Comparison of ENCODE assay signal across 17 cellular contexts in the genomic region with DNA sequence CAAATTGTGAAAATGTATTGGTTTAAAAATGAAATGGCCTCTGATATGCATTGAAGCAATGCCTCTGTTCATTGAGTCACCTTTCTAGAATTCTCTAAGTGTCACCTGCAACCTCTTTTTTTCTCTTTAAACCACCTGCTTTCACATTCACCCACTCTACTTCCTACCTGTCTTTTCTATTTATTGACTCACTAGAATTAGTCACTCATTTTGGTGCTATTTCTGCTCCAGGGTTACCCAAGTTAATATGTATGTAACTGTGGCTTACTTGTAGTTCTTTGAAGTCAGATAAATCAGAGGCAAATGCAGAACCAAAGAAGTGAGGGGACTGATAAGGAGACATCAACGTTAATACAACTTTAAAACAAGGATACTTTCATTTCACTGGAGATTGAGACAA.
A peak's percentile ranks its signal among the peaks of the same experiment; 100 is the strongest.
DNase-seq lines count a peak whose midpoint lies in the region; ATAC-seq and TF ChIP-seq lines count a peak whose summit lies in the region.
"Had no signal": no experiment of that assay in that cellular context is flagged by ENCODE, and none has a peak within 500 bp of the region (broad histone marks: within the 10 kb centered on the region; RNA-seq: fewer than 3 reads in every experiment).

No MANE protein-coding gene starts in this region.

- H3K27me3 ChIP-seq in left lung = no peaks in the 10 kb centered on the region
- H3K27me3 ChIP-seq: BLaER1 treated with 17β-estradiol and CSF1 and Interleukin-3, amounts not matched to agents 10 nM and 100 nM had no signal

- H3K4me1 ChIP-seq in left lung = no peaks in the 10 kb centered on the region
- H3K4me1 ChIP-seq: A549; BLaER1 treated with 17β-estradiol and CSF1 and Interleukin-3, amounts not matched to agents 10 nM and 100 nM had no signal

- intact Hi-C loops in left lung (cut with DNase I) = no loop called here

- no peaks in the 10 kb centered on the region for H3K36me3 ChIP-seq in left lung
- H3K36me3 ChIP-seq: BLaER1 treated with 17β-estradiol and CSF1 and Interleukin-3, amounts not matched to agents 10 nM and 100 nM had no signal

- TF ChIP-seq CTCF in left lung (IDR thresholded peaks at IDR 0.05) = no peak

- no peak overlapping the region for H3K27ac ChIP-seq in left lung
- H3K27ac ChIP-seq: A549; BLaER1 treated with 17β-estradiol and CSF1 and Interleukin-3, amounts not matched to agents 10 nM and 100 nM; HL-60 had no signal

- H3K4me3 ChIP-seq in left lung = no peak overlapping the region
- H3K4me3 ChIP-seq: A549; BLaER1 treated with 17β-estradiol and CSF1 and Interleukin-3, amounts not matched to agents 10 nM and 100 nM had no signal

- DNase-seq in left lung (no peak), retina (no peak), HK-2 (ENCODE audit: unreplicated experiment) (no peak), NCI-H187 (lab: John Stamatoyannopoulos, UW) (no peak)
- DNase-seq in effector CD8-positive, alpha-beta T cell (lab: John Stamatoyannopoulos, UW) = no peak
- DNase-seq: Kasumi-1; NCI-H187 treated with DMSO at 0.1 percent for 48 hours; NCI-H69; NK-92 treated with Interleukin-12 subunit alpha and Interleukin-12 subunit beta, amount 100 ng/mL, for 24 hours; SHP77 had no signal

- no peaks in the 10 kb centered on the region for H3K9me3 ChIP-seq in left lung
- H3K9me3 ChIP-seq: A549; BLaER1 treated with 17β-estradiol and CSF1 and Interleukin-3, amounts not matched to agents 10 nM and 100 nM had no signal

- ATAC-seq in GM18873 (IDR thresholded peaks at IDR 0.05; ENCODE audit: low FRiP score, unreplicated experiment) (peak; percentile 63), GM21786 (IDR thresholded peaks at IDR 0.05; ENCODE audit: unreplicated experiment) (peak; percentile 43), HG03378 (IDR thresholded peaks at IDR 0.05; ENCODE audit: unreplicated experiment) (peak; percentile 81), left lung (peak; percentile 66)
- ATAC-seq: A549, SK-N-SH treated with all-trans-retinoic acid at 6 μM for 48 hours had no signal
